ENCODE assay signal across 9 cellular contexts in genomic region chr15:85407421-85408269, GRCh38. TPM values are rescaled to one million over a fixed set of nuclear protein-coding genes. Genes with fewer than 3 reads are reported as not detected.
DNase-seq lines count a peak whose midpoint lies in the region; ATAC-seq and TF ChIP-seq lines count a peak whose summit lies in the region.
"Had no signal": no experiment of that assay in that cellular context is flagged by ENCODE, and none has a peak within 500 bp of the region (broad histone marks: within the 10 kb centered on the region; RNA-seq: fewer than 3 reads in every experiment).

No MANE protein-coding gene starts in this region.

- H3K27me3 ChIP-seq in lung (ENCODE audit: control insufficient read depth, insufficient read depth): no peaks in the 10 kb centered on the region
- H3K27me3 ChIP-seq: adrenal gland had no signal

- H3K9me3 Mint-ChIP-seq in mesothelial cell of epicardium: peaks cover 9% of the 10 kb centered on the region

- H3K27ac ChIP-seq in OCI-LY7 (ENCODE audit: low read depth, low read length, poor library complexity, severe bottlenecking): peak overlapping the region; percentile 97
- peak overlapping the region; percentile 80 to 81 for H3K27ac ChIP-seq in lung (ENCODE audit: low read depth in 1 of 2, low read length in 1 of 2)

- no TSS peak for BruUV-seq in OCI-LY7 (replicated peaks; lab: Mats Ljungman, UMichigan)

- H3K4me1 ChIP-seq in OCI-LY7 (ENCODE audit: insufficient read depth, low read length, poor library complexity, severe bottlenecking): peaks cover 92% of the 10 kb centered on the region
- peaks cover 6 to 39% of the 10 kb centered on the region in 2 donors for H3K4me1 ChIP-seq in lung (ENCODE audit: control insufficient read depth in 2 of 2, insufficient read depth in 2 of 2, low read length in 2 of 2)

- peaks cover 28% of the 10 kb centered on the region for H3K4me1 Mint-ChIP-seq in mesothelial cell of epicardium

- no peak overlapping the region for H2AFZ ChIP-seq in OCI-LY7 (ENCODE audit: low read length)

- H3K4me3 Mint-ChIP-seq in mesothelial cell of epicardium: no peak overlapping the region

- CTCF ChIA-PET in OCI-LY7 (lab: Charles Lee; ENCODE audit: unreplicated experiment): no interaction called here

- intact Hi-C loops in OCI-LY7 (cut with micrococcal nuclease; ENCODE audit: unreplicated experiment): loop anchor here (5.0 kb wide), 1 partner anchor 35 kb away; no protein-coding TSS in a partner anchor

- peak; percentile 8 for DNase-seq in NCI-H510A treated with DMSO at 0.1 percent for 48 hours (lab: John Stamatoyannopoulos, UW)
- DNase-seq in NCI-H510A (lab: John Stamatoyannopoulos, UW): no peak
- DNase-seq in OCI-LY7 (ENCODE audit: low spot score): no peak
- DNase-seq in astrocyte of the hippocampus (ENCODE audit: low read depth, low spot score): peak; percentile 91
- peak; percentile 32 for DNase-seq in lung (ENCODE audit: low spot score)
- no peak for DNase-seq in mesothelial cell of epicardium (ENCODE audit: low spot score in 2 of 2, unreplicated experiment in 2 of 2)

- H3K9me2 ChIP-seq in OCI-LY7 (ENCODE audit: insufficient read depth, low read length): no peaks in the 10 kb centered on the region

- no peak overlapping the region for H3K27ac Mint-ChIP-seq in mesothelial cell of epicardium

- H3K36me3 Mint-ChIP-seq in mesothelial cell of epicardium: peaks cover 15% of the 10 kb centered on the region

- H4K20me1 ChIP-seq in OCI-LY7 (ENCODE audit: insufficient read depth, low read length): peaks cover 8% of the 10 kb centered on the region; the same call in 1 of the 2 replicates

- H3K9me3 ChIP-seq in OCI-LY7 (ENCODE audit: low read length) (no peaks in the 10 kb centered on the region), lung (ENCODE audit: control insufficient read depth in 2 of 2, insufficient read depth in 1 of 2, low read length in 1 of 2) (no peaks in the 10 kb centered on the region)
- H3K9me3 ChIP-seq: adrenal gland had no signal

- H3K4me3 ChIP-seq in OCI-LY7 (ENCODE audit: low read depth, low read length, poor library complexity, severe bottlenecking) (peak overlapping the region; percentile 16), lung (no peak overlapping the region)
- H3K4me3 ChIP-seq: adrenal gland had no signal

- peak overlapping the region; percentile 71 for H3K4me2 ChIP-seq in OCI-LY7 (ENCODE audit: low read length)

- TF ChIP-seq CTCF in OCI-LY7 (conservative IDR thresholded peaks at IDR 0.05; ENCODE audit: low read length): no peak
- no peak for TF ChIP-seq CTCF in lung (IDR thresholded peaks at IDR 0.05; ENCODE audit: control extremely low read depth, extremely low read depth)
- TF ChIP-seq CTCF in mesothelial cell of epicardium (IDR thresholded peaks at IDR 0.05; ENCODE audit: unreplicated experiment): no peak

- 89 to 91% methylated on average over 6 of the region's 6 CpGs for WGBS in lung, 2 donors

- peaks cover 100% of the 10 kb centered on the region for H3K79me2 ChIP-seq in OCI-LY7 (ENCODE audit: insufficient read depth, low read depth, low read length)

- POLR2A ChIA-PET in OCI-LY7 (lab: Charles Lee): interaction anchor here (0.5 to 8.7 kb wide), 6 partner anchors 12 to 79 kb away, joined by 3 to 335 read pairs (median 26); partner anchors contain the start of gene AKAP13

- peaks cover 7% of the 10 kb centered on the region for H3K36me3 ChIP-seq in OCI-LY7 (ENCODE audit: insufficient read depth, low read length)
- H3K36me3 ChIP-seq in lung (ENCODE audit: control insufficient read depth in 2 of 2, insufficient read depth in 2 of 2, low read length in 2 of 2): no peaks in the 10 kb centered on the region
- H3K36me3 ChIP-seq: adrenal gland had no signal

- peak; percentile 37 for ATAC-seq in HG02938 (IDR thresholded peaks at IDR 0.05; ENCODE audit: unreplicated experiment)
- ATAC-seq in lung (ENCODE audit: insufficient read depth, low FRiP score): peak; percentile 73
- no peak for ATAC-seq in HG02870 (IDR thresholded peaks at IDR 0.05; ENCODE audit: unreplicated experiment)

- H3K27me3 Mint-ChIP-seq in mesothelial cell of epicardium (ENCODE audit: low read depth): no peaks in the 10 kb centered on the region

RNA-seq across cellular contexts. Expression of gene AKAP13, which starts 27.2 kb away (rescaled TPM):
- total RNA-seq in OCI-LY7 (2014; rRNA removed; shearing (Covaris generic)): 124 and 140 TPM in 2 replicates
- total RNA-seq in OCI-LY7 (2022) (250 and 261 TPM in 2 replicates), lung (1,000 to 10,000 TPM in 1 of 2 donors, 100 to 1,000 TPM in 1; 392 to 1,115 TPM), mesothelial cell of epicardium (105 to 110 TPM (median 109 TPM) in 3 replicates)
- 100 to 1,000 TPM; 102 to 126 TPM for polyA plus RNA-seq in lung

Comparison
In these comparisons a context has a peak if more than half of its experiments do, and no peak if none do; other contexts are left out.
1. DNase-seq: peak in NCI-H510A treated with DMSO at 0.1 percent for 48 hours (single experiment), astrocyte of the hippocampus (single experiment) and lung (single experiment); none in NCI-H510A (single experiment), OCI-LY7 (single experiment) and mesothelial cell of epicardium (0 of 2).